26 cellular contexts compared by ENCODE assay signal in genomic region chr1:25130895-25131294, GRCh38.
DNase-seq lines count a peak whose midpoint lies in the region; ATAC-seq, FAIRE-seq and TF ChIP-seq lines count a peak whose summit lies in the region.
"Had no signal": no experiment of that assay in that cellular context is flagged by ENCODE, and none has a peak within 500 bp of the region (broad histone marks: within the 10 kb centered on the region; RNA-seq: fewer than 3 reads in every experiment).

No MANE protein-coding gene starts in this region.

- CTCF ChIA-PET in HEK293 (lab: Yijun Ruan, JAX) (interaction anchor here (0.9 to 1.0 kb wide), 2 partner anchors 18 to 40 kb away, joined by 3 read pairs; no protein-coding TSS in a partner anchor), GM12878 (lab: Yijun Ruan, JAX) (interaction anchor here (1.1 kb wide), 1 partner anchor 73 kb away, joined by 4 read pairs; no protein-coding TSS in a partner anchor)
- CTCF ChIA-PET in activated naive CD4-positive, alpha-beta T cell treated with anti-CD3 and anti-CD28 coated beads, Interleukin-2, amount 10 ng/mL, durations not matched to agents 7 days and 5 days (lab: Charles Lee) = no interaction called here

- H3K4me1 ChIP-seq in BLaER1 (peaks cover 44% of the 10 kb centered on the region), HEK293 (ENCODE audit: control insufficient read depth, insufficient read depth, low read length) (no peaks in the 10 kb centered on the region), GM12878 (ENCODE audit: control insufficient read depth, insufficient read depth, low read length) (peaks cover 16% of the 10 kb centered on the region), neuronal stem cell (ENCODE audit: control insufficient read depth in 2 of 2, insufficient read depth in 1 of 2, low read depth in 1 of 2, low read length in 2 of 2) (no peaks in the 10 kb centered on the region)
- H3K4me1 ChIP-seq: A549 had no signal

- no peak overlapping the region for H2BK12ac ChIP-seq in neuronal stem cell (ENCODE audit: low read length)

- H2AK5ac ChIP-seq in neuronal stem cell (ENCODE audit: low read depth, low read length) = no peak overlapping the region

- no peak overlapping the region for H4K91ac ChIP-seq in neuronal stem cell (ENCODE audit: low read depth, low read length, poor library complexity)

- peak overlapping the region; percentile 49 for H2BK5ac ChIP-seq in neuronal stem cell (ENCODE audit: low read length)

- peaks cover 61% of the 10 kb centered on the region for H3K27me3 Mint-ChIP-seq in activated naive CD4-positive, alpha-beta T cell treated with anti-CD3 and anti-CD28 coated beads, Interleukin-2, amount 10 ng/mL, durations not matched to agents 7 days and 5 days

- H3K4me2 ChIP-seq in BLaER1 = peak overlapping the region; percentile 47
- H3K4me2 ChIP-seq in GM12878 (ENCODE audit: control insufficient read depth, insufficient read depth) = no peak overlapping the region
- H3K4me2 ChIP-seq in neuronal stem cell (ENCODE audit: insufficient read depth, low read length, poor library complexity, severe bottlenecking) = no peak overlapping the region
- H3K4me2 ChIP-seq: A549 had no signal

- intact Hi-C loops in GM12878 (cut with micrococcal nuclease; ENCODE audit: unreplicated experiment) = no loop called here

- H3K79me1 ChIP-seq in neuronal stem cell (ENCODE audit: low read depth, low read length) = no peaks in the 10 kb centered on the region

- no peaks in the 10 kb centered on the region for H3K4me1 Mint-ChIP-seq in activated naive CD4-positive, alpha-beta T cell treated with anti-CD3 and anti-CD28 coated beads, Interleukin-2, amount 10 ng/mL, durations not matched to agents 7 days and 5 days
- H3K4me1 Mint-ChIP-seq: CD4-positive, CD25-positive, alpha-beta regulatory T cell had no signal

- SMC1A ChIA-PET in GM12878 (lab: Charles Lee; ENCODE audit: uncharacterized antibody, unreplicated experiment) = no interaction called here

- no peak for ATAC-seq in GM12878
- no peak for ATAC-seq in HG03196 (IDR thresholded peaks at IDR 0.05; ENCODE audit: unreplicated experiment)
- ATAC-seq: A549; CD8-positive, alpha-beta T cell had no signal

- H3K9ac ChIP-seq in BLaER1 (no peak overlapping the region), GM12878 (ENCODE audit: control insufficient read depth, insufficient read depth, low read length) (no peak overlapping the region), neuronal stem cell (ENCODE audit: low read depth, low read length, poor library complexity) (peak overlapping the region; percentile 51)

- H3K4me3 Mint-ChIP-seq in activated naive CD4-positive, alpha-beta T cell treated with anti-CD3 and anti-CD28 coated beads, Interleukin-2, amount 10 ng/mL, durations not matched to agents 7 days and 5 days = no peak overlapping the region
- H3K4me3 Mint-ChIP-seq: CD4-positive, CD25-positive, alpha-beta regulatory T cell; CD8-positive, alpha-beta T cell had no signal

- H4K8ac ChIP-seq in neuronal stem cell (ENCODE audit: low read depth, low read length) = no peak overlapping the region

- H2AFZ ChIP-seq in GM12878 (ENCODE audit: control insufficient read depth, low read depth, low read length) (no peak overlapping the region), neuronal stem cell (ENCODE audit: low read length) (no peak overlapping the region)

- TF ChIP-seq EP300 in GM12878 (IDR thresholded peaks at IDR 0.05; ENCODE audit: borderline replicate concordance in 1 of 2, control insufficient read depth in 1 of 2, low read depth in 2 of 2, low read length in 2 of 2) = no peak

- DNase-seq in GM12878 (ENCODE audit: low read depth, low spot score) (no peak), neuronal stem cell (ENCODE audit: low spot score) (no peak), OCI-M2 (lab: John Stamatoyannopoulos, UW; ENCODE audit: unreplicated experiment) (no peak), T-helper 1 cell (no peak)
- DNase-seq in activated naive CD4-positive, alpha-beta T cell treated with anti-CD3 and anti-CD28 coated beads, Interleukin-2, amount 10 ng/mL, durations not matched to agents 7 days and 5 days = no peak
- DNase-seq: 8988T; ACHN; AML-193; BE2C; CD4-positive, CD25-positive, alpha-beta regulatory T cell; CD8-positive, alpha-beta T cell; DMS 273 treated with DMSO at 0.1 percent for 48 hours; DMS79; EL; GDM1; H7; HCEC 1CT had no signal

- no peak overlapping the region for H3K14ac ChIP-seq in neuronal stem cell (ENCODE audit: low read length)

- in situ Hi-C loops in GM12878 (cut with MboI) = no loop called here

- BruUV-seq in GM12878 (replicated peaks; lab: Mats Ljungman, UMichigan) = no TSS peak

- no peak for TF ChIP-seq RAD21 in GM12878 (IDR thresholded peaks at IDR 0.05; ENCODE audit: insufficient read depth, low read depth, low read length)

- TF ChIP-seq POLR2A in GM12878 (IDR thresholded peaks at IDR 0.05; ENCODE audit: low read depth, low read length) = no peak

- H3K4ac ChIP-seq in neuronal stem cell (ENCODE audit: low read length) = no peak overlapping the region

- WGBS in GM12878 (ENCODE audit: insufficient coverage, insufficient replicate concordance, low lambda C conversion rate, missing lambda C conversion rate) = 67% methylated on average over 5 of the region's 5 CpGs
- no CpG with 5 or more reads among the region's 5 CpGs for WGBS in neuronal stem cell (ENCODE audit: extremely low coverage in 2 of 2, insufficient read length in 2 of 2, insufficient replicate concordance in 1 of 2), 2 donors

- H3K4me3 ChIP-seq in BLaER1 = no peak overlapping the region
- H3K4me3 ChIP-seq in HEK293 (ENCODE audit: low read depth, low read length) = no peak overlapping the region
- H3K4me3 ChIP-seq in GM12878 = no peak overlapping the region
- no peak overlapping the region for H3K4me3 ChIP-seq in neuronal stem cell (ENCODE audit: low read length in 2 of 2)
- H3K4me3 ChIP-seq: A549 had no signal

- peak overlapping the region; percentile 36 for H3K18ac ChIP-seq in neuronal stem cell (ENCODE audit: low read length)

- no peak overlapping the region for H2BK120ac ChIP-seq in neuronal stem cell (ENCODE audit: low read depth, low read length)

- H3K36me3 Mint-ChIP-seq in activated naive CD4-positive, alpha-beta T cell treated with anti-CD3 and anti-CD28 coated beads, Interleukin-2, amount 10 ng/mL, durations not matched to agents 7 days and 5 days = no peaks in the 10 kb centered on the region
- H3K36me3 Mint-ChIP-seq: CD4-positive, CD25-positive, alpha-beta regulatory T cell; CD8-positive, alpha-beta T cell had no signal

- RAD21 ChIA-PET in GM12878 (lab: Charles Lee; ENCODE audit: unreplicated experiment) = no interaction called here

- no peaks in the 10 kb centered on the region for H3K9me3 ChIP-seq in BLaER1
- no peaks in the 10 kb centered on the region for H3K9me3 ChIP-seq in HEK293 (ENCODE audit: control insufficient read depth, insufficient read depth, low read depth, low read length)
- H3K9me3 ChIP-seq in GM12878 (replicated peaks; ENCODE audit: control insufficient read depth, insufficient read depth, low read length) = no peaks in the 10 kb centered on the region; the same call in 2 of the 3 replicates
- H3K9me3 ChIP-seq in neuronal stem cell (replicated peaks in 1 of 2; ENCODE audit: control insufficient read depth in 2 of 2, insufficient read depth in 1 of 2, low read depth in 1 of 2, low read length in 2 of 2) = no peaks in the 10 kb centered on the region
- H3K9me3 ChIP-seq: A549, BE2C had no signal

- no peaks in the 10 kb centered on the region for H4K20me1 ChIP-seq in BLaER1
- H4K20me1 ChIP-seq in GM12878 (ENCODE audit: control insufficient read depth, insufficient read depth) = no peaks in the 10 kb centered on the region

- H3K79me2 ChIP-seq in GM12878 (ENCODE audit: control insufficient read depth, insufficient read depth, low read length) = no peaks in the 10 kb centered on the region

- H2BK15ac ChIP-seq in neuronal stem cell (ENCODE audit: low read length) = no peak overlapping the region

- H3K23ac ChIP-seq in neuronal stem cell (ENCODE audit: low read depth, low read length, poor library complexity) = no peak overlapping the region

- H3K36me3 ChIP-seq in BLaER1 = no peaks in the 10 kb centered on the region
- H3K36me3 ChIP-seq in HEK293 (ENCODE audit: control insufficient read depth in 2 of 2, insufficient read depth in 1 of 2, low read length in 2 of 2) = no peaks in the 10 kb centered on the region
- no peaks in the 10 kb centered on the region for H3K36me3 ChIP-seq in GM12878 (ENCODE audit: control insufficient read depth in 2 of 2, insufficient read depth in 2 of 2, low read length in 1 of 2)
- H3K36me3 ChIP-seq in neuronal stem cell (replicated peaks in 1 of 2; ENCODE audit: control insufficient read depth in 2 of 2, insufficient read depth in 2 of 2, low read length in 2 of 2) = no peaks in the 10 kb centered on the region
- H3K36me3 ChIP-seq: BE2C had no signal

- no peak for TF ChIP-seq CTCF in HEK293 (tag by site-specific recombination; IDR thresholded peaks at IDR 0.05)
- TF ChIP-seq CTCF in GM12878 (IDR thresholded peaks at IDR 0.05 in 2 of 3, conservative IDR thresholded peaks at IDR 0.05 in 1 of 3; ENCODE audit: control insufficient read depth in 2 of 3, extremely low read depth in 1 of 3, insufficient read depth in 1 of 3, low read depth in 3 of 3, low read length in 3 of 3) = no peak

- H3K27ac ChIP-seq in BLaER1 = no peak overlapping the region
- no peak overlapping the region for H3K27ac ChIP-seq in HEK293 (ENCODE audit: extremely low read depth, low read depth, low read length)
- H3K27ac ChIP-seq in GM12878 (ENCODE audit: control insufficient read depth, insufficient read depth) = no peak overlapping the region
- H3K27ac ChIP-seq in neuronal stem cell (replicated peaks; ENCODE audit: low read length) = no peak overlapping the region
- H3K27ac ChIP-seq: A549, C4-2B had no signal

- no peaks in the 10 kb centered on the region for H3K9me3 Mint-ChIP-seq in activated naive CD4-positive, alpha-beta T cell treated with anti-CD3 and anti-CD28 coated beads, Interleukin-2, amount 10 ng/mL, durations not matched to agents 7 days and 5 days
- H3K9me3 Mint-ChIP-seq: CD8-positive, alpha-beta T cell had no signal

- no peak for FAIRE-seq in GM12878 (lab: Jason Lieb, UNC)
- FAIRE-seq: A549, D721Med, GM12891, GM18507, H1 had no signal

- H3K27ac Mint-ChIP-seq in activated naive CD4-positive, alpha-beta T cell treated with anti-CD3 and anti-CD28 coated beads, Interleukin-2, amount 10 ng/mL, durations not matched to agents 7 days and 5 days = no peak overlapping the region
- H3K27ac Mint-ChIP-seq: CD4-positive, CD25-positive, alpha-beta regulatory T cell; CD8-positive, alpha-beta T cell had no signal

- H3K27me3 ChIP-seq in BLaER1 (no peaks in the 10 kb centered on the region), GM12878 (replicated peaks in 1 of 2; ENCODE audit: control insufficient read depth in 2 of 2, insufficient read depth in 2 of 2, low read length in 1 of 2) (0 out of 4 replicates have a peak, but pooled peaks cover 0 to 2% of the 10 kb centered on the region in 2 experiments), neuronal stem cell (ENCODE audit: control insufficient read depth in 3 of 3, insufficient read depth in 3 of 3, low read depth in 1 of 3, low read length in 3 of 3) (no peaks in the 10 kb centered on the region)
- H3K27me3 ChIP-seq: BE2C had no signal

- POLR2A ChIA-PET in HEK293 (lab: Yijun Ruan, JAX) = no interaction called here
- POLR2A ChIA-PET in GM12878 (lab: Charles Lee) = no interaction called here

TF ChIP-seq in GM12878, 131 proteins besides CTCF, POLR2A, EP300 and RAD21 (continues in another document):
- TF ChIP-seq ZNF24 (IDR thresholded peaks at IDR 0.05) = peak; percentile 23; the same call in 1 of the 2 replicates
- TF ChIP-seq ZNF207 (IDR thresholded peaks at IDR 0.05; ENCODE audit: borderline replicate concordance) = no peak
- no peak for TF ChIP-seq JUNB (IDR thresholded peaks at IDR 0.05)
